Comparison of ENCODE assay signal across 20 cellular contexts in the genomic region with DNA sequence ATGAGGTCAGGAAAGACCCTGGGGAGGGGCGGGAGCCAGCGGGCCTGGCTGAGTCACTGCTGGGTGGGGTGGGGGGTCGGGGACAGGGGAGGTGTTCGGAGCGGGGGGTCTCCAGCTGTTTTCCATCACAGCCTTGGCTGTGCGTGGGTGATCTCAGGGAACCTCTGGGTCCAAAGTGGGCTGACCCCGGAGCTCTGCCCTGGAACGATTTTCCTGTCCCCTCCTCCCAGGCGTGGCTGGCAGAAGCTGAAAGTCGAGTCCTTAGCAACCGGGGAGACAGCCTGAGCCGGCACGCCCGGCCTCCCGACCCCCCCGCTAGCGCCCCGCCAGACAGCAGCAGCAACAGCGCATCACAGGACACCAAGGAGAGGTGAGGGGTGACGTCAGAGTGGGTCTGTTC. TPM values are rescaled to one million over a fixed set of nuclear protein-coding genes. Genes with fewer than 3 reads are reported as not detected.
DNase-seq lines count a peak whose midpoint lies in the region; ATAC-seq, FAIRE-seq and TF ChIP-seq lines count a peak whose summit lies in the region.
"Had no signal": no experiment of that assay in that cellular context is flagged by ENCODE, and none has a peak within 500 bp of the region (broad histone marks: within the 10 kb centered on the region; RNA-seq: fewer than 3 reads in every experiment).

No MANE protein-coding gene starts in this region.

- no peak overlapping the region for H3K4me3 Mint-ChIP-seq in Caco-2 (ENCODE audit: unreplicated experiment)
- H3K4me3 Mint-ChIP-seq: activated CD8-positive, alpha-beta T cell treated with anti-CD3 and anti-CD28 coated beads, Interleukin-2, amount 10 ng/mL, durations not matched to agents 7 days and 5 days; effector memory CD8-positive, alpha-beta T cell had no signal

- no peak for TF ChIP-seq CTCF in Caco-2 (IDR thresholded peaks at IDR 0.05; ENCODE audit: insufficient read depth in 1 of 2, low read depth in 1 of 2, low read length in 1 of 2, severe bottlenecking in 1 of 2, unreplicated experiment in 1 of 2)
- TF ChIP-seq CTCF in H1 (IDR thresholded peaks at IDR 0.05; ENCODE audit: control extremely low read depth in 1 of 3, insufficient read depth in 1 of 3, low read depth in 1 of 3, low read length in 3 of 3), result no peak
- no peak for TF ChIP-seq CTCF in sigmoid colon (IDR thresholded peaks at IDR 0.05)

- FAIRE-seq in H1 (lab: Jason Lieb, UNC), result no peak
- FAIRE-seq: urothelium cell line had no signal

- H3K27ac ChIP-seq in H1 (ENCODE audit: low read depth, low read length) (no peak overlapping the region), sigmoid colon (peak overlapping the region in 3 of 4 donors; percentile 37 to 53 (median 49))
- H3K27ac ChIP-seq: brain microvascular endothelial cell, lower lobe of right lung had no signal

- no peak overlapping the region for H3K14ac ChIP-seq in H1 (ENCODE audit: insufficient read length)

- H3K27me3 ChIP-seq in Caco-2 (replicated peaks; ENCODE audit: control insufficient read depth, insufficient read depth, low read length), result no peaks in the 10 kb centered on the region
- H3K27me3 ChIP-seq in H1 (replicated peaks in 1 of 4; ENCODE audit: control insufficient read depth in 3 of 4, extremely low read depth in 1 of 4, insufficient read depth in 3 of 4, low read length in 3 of 4), result no peaks in the 10 kb centered on the region
- no peaks in the 10 kb centered on the region for H3K27me3 ChIP-seq in sigmoid colon
- H3K27me3 ChIP-seq: BE2C, brain microvascular endothelial cell had no signal

- no peak overlapping the region for H2BK15ac ChIP-seq in H1 (ENCODE audit: low read length)

- H3K79me1 ChIP-seq in H1 (ENCODE audit: low read depth, low read length), result no peaks in the 10 kb centered on the region

- H2BK20ac ChIP-seq in H1 (ENCODE audit: low read length), result no peak overlapping the region

- no peak overlapping the region for H2BK12ac ChIP-seq in H1 (ENCODE audit: low read depth, low read length)

- H3K18ac ChIP-seq in H1 (ENCODE audit: extremely low read depth, low read length), result no peak overlapping the region

- H3K9me3 ChIP-seq in Caco-2 (no peaks in the 10 kb centered on the region), H1 (ENCODE audit: insufficient read depth in 2 of 2, low read depth in 1 of 2, low read length in 1 of 2) (no peaks in the 10 kb centered on the region), sigmoid colon (no peaks in the 10 kb centered on the region)
- H3K9me3 ChIP-seq: BE2C, lower lobe of right lung had no signal

- peaks cover 6% of the 10 kb centered on the region for H3K4me1 Mint-ChIP-seq in Caco-2 (ENCODE audit: low read depth, unreplicated experiment)

- no peaks in the 10 kb centered on the region for H3K9me3 Mint-ChIP-seq in Caco-2 (ENCODE audit: unreplicated experiment)
- H3K9me3 Mint-ChIP-seq: effector memory CD8-positive, alpha-beta T cell had no signal

- no peak overlapping the region for H4K91ac ChIP-seq in H1 (replicated peaks; ENCODE audit: insufficient read length, low read length)

- POLR2A ChIA-PET in Caco-2 (lab: Charles Lee) (interaction anchor here (0.9 kb wide), 1 partner anchor 274 kb away, joined by 3 read pairs; no protein-coding TSS in a partner anchor), H1 (lab: Charles Lee; ENCODE audit: partially characterized antibody) (interaction anchor here (0.6 to 8.0 kb wide), 4 partner anchors 10 to 227 kb away, joined by 3 to 110 read pairs (median 4); partner anchors contain the start of genes GPR108 and TRIP10)

- H3K23ac ChIP-seq in H1 (ENCODE audit: insufficient read length), result no peak overlapping the region

- H2BK120ac ChIP-seq in H1 (replicated peaks; ENCODE audit: low read depth, low read length), result no peak overlapping the region

- no peak overlapping the region for H2AK5ac ChIP-seq in H1 (ENCODE audit: low read depth, low read length)

- CTCF ChIA-PET in Caco-2 (lab: Charles Lee), result interaction anchor here (0.6 kb wide), 1 partner anchor 273 kb away, joined by 5 read pairs; no protein-coding TSS in a partner anchor
- CTCF ChIA-PET in H1 (lab: Charles Lee; ENCODE audit: partially characterized antibody), result interaction anchor here (0.6 kb wide), 1 partner anchor 15 kb away, joined by 3 read pairs; no protein-coding TSS in a partner anchor

- H4K5ac ChIP-seq in H1 (ENCODE audit: insufficient read length, low read depth, low read length), result no peak overlapping the region

- H3K4me2 ChIP-seq in H1 (ENCODE audit: insufficient read depth in 1 of 2, low read depth in 2 of 2, low read length in 2 of 2), result no peak overlapping the region

- no peak overlapping the region for H3K4me3 ChIP-seq in Caco-2 (ENCODE audit: low read depth, low read length)
- no peak overlapping the region for H3K4me3 ChIP-seq in H1 (ENCODE audit: extremely low read depth in 1 of 4, insufficient read depth in 2 of 4, low read depth in 3 of 4, low read length in 4 of 4)
- no peak overlapping the region for H3K4me3 ChIP-seq in sigmoid colon
- H3K4me3 ChIP-seq: lower lobe of right lung had no signal

- 96% methylated on average over 11 of the region's 20 CpGs; no CpG with 5 or more reads in 1 of the 2 experiments for WGBS in H1 (ENCODE audit: extremely low coverage in 1 of 2, insufficient coverage in 1 of 2, insufficient read length in 1 of 2, insufficient replicate concordance in 2 of 2, low coverage in 1 of 2, low lambda C conversion rate in 2 of 2, missing lambda C conversion rate in 1 of 2), 2 experiments
- 56 to 73% methylated on average over 20 of the region's 20 CpGs for WGBS in sigmoid colon, 2 donors

- intact Hi-C loops in Caco-2 (cut with micrococcal nuclease; ENCODE audit: unreplicated experiment), result no loop called here
- intact Hi-C loops in left cardiac atrium (cut with DNase I), result no loop called here
- intact Hi-C loops in sigmoid colon (cut with DNase I), result loop anchor here (5.0 kb wide), 1 partner anchor 112 kb away; no protein-coding TSS in a partner anchor

- no peak overlapping the region for H3K56ac ChIP-seq in H1 (replicated peaks; ENCODE audit: insufficient read length, low read depth, low read length)

- H3K79me2 ChIP-seq in H1 (ENCODE audit: control insufficient read depth in 1 of 2, insufficient read depth in 2 of 2, low read length in 2 of 2), result no peaks in the 10 kb centered on the region

- TF ChIP-seq EP300 in H1 (IDR thresholded peaks at IDR 0.05; ENCODE audit: borderline replicate concordance in 1 of 2, low read depth in 2 of 2, low read length in 2 of 2), result no peak
- TF ChIP-seq EP300 in sigmoid colon (IDR thresholded peaks at IDR 0.05), result no peak

- H3K27ac Mint-ChIP-seq in Caco-2 (ENCODE audit: unreplicated experiment), result peak overlapping the region; percentile 59
- H3K27ac Mint-ChIP-seq: activated CD8-positive, alpha-beta T cell treated with anti-CD3 and anti-CD28 coated beads, Interleukin-2, amount 10 ng/mL, durations not matched to agents 7 days and 5 days; effector memory CD8-positive, alpha-beta T cell had no signal

- ATAC-seq in left cardiac atrium (peak; percentile 4 to 13), HG02623 (IDR thresholded peaks at IDR 0.05; ENCODE audit: unreplicated experiment) (no peak)
- ATAC-seq: activated CD8-positive, alpha-beta T cell treated with anti-CD3 and anti-CD28 coated beads, Interleukin-2, amount 10 ng/mL, durations not matched to agents 7 days and 5 days; effector memory CD8-positive, alpha-beta T cell; lower lobe of right lung had no signal

- TF ChIP-seq RAD21 in H1 (IDR thresholded peaks at IDR 0.05 in 1 of 2, conservative IDR thresholded peaks at IDR 0.05 in 1 of 2; ENCODE audit: low read depth in 2 of 2, low read length in 2 of 2), result no peak

- H3K4ac ChIP-seq in H1 (replicated peaks; ENCODE audit: insufficient read length, low read depth, low read length), result no peak overlapping the region

- H3K36me3 ChIP-seq in Caco-2 (ENCODE audit: control insufficient read depth, insufficient read depth, low read length) (no peaks in the 10 kb centered on the region; the same call in 1 of the 2 replicates), H1 (ENCODE audit: control insufficient read depth in 2 of 4, insufficient read depth in 4 of 4, low read length in 3 of 4) (peaks cover 25 to 68% (median 46%) of the 10 kb centered on the region in 4 experiments), sigmoid colon (peaks cover 22 to 73% (median 60%) of the 10 kb centered on the region in 4 donors)
- H3K36me3 ChIP-seq: BE2C had no signal

- no TSS peak for BruUV-seq in Caco-2 (replicated peaks; lab: Mats Ljungman, UMichigan)

- TF ChIP-seq POLR2A in H1 (IDR thresholded peaks at IDR 0.05; ENCODE audit: control extremely low read depth in 1 of 2, low read depth in 2 of 2, low read length in 2 of 2), result no peak
- no peak for TF ChIP-seq POLR2A in sigmoid colon (IDR thresholded peaks at IDR 0.05)

- no peak overlapping the region for H3K9ac ChIP-seq in H1 (replicated peaks in 1 of 4; ENCODE audit: extremely low read depth in 1 of 4, low read depth in 3 of 4, low read length in 3 of 4)

- H3K36me3 Mint-ChIP-seq in Caco-2 (ENCODE audit: insufficient read depth, unreplicated experiment), result peaks cover 91% of the 10 kb centered on the region

- H3K23me2 ChIP-seq in H1 (ENCODE audit: low read depth, low read length), result peaks cover 2% of the 10 kb centered on the region; the same call in 1 of the 2 replicates

- H3K4me1 ChIP-seq in Caco-2, result peaks cover 21% of the 10 kb centered on the region; the same call in 1 of the 2 replicates
- peaks cover 0 to 7% (median 5%) of the 10 kb centered on the region in 4 experiments; a peak in 6 of 7 replicates for H3K4me1 ChIP-seq in H1 (replicated peaks in 1 of 4; ENCODE audit: control insufficient read depth in 3 of 4, insufficient read depth in 4 of 4, low read length in 3 of 4)
- H3K4me1 ChIP-seq in sigmoid colon, result peaks cover 0 to 23% (median 21%) of the 10 kb centered on the region in 4 donors

- H2AFZ ChIP-seq in H1 (ENCODE audit: low read length), result no peak overlapping the region

- no peak for DNase-seq in Caco-2
- no peak for DNase-seq in H1 (ENCODE audit: low read depth in 1 of 2, low spot score in 2 of 2)
- DNase-seq in left cardiac atrium, result peak; percentile 72
- peak; percentile 86 for DNase-seq in sigmoid colon
- no peak for DNase-seq in C1 segment of cervical spinal cord (lab: John Stamatoyannopoulos, UW)
- no peak for DNase-seq in NCI-H2171 (lab: John Stamatoyannopoulos, UW)
- DNase-seq in nucleus accumbens (lab: John Stamatoyannopoulos, UW), result no peak
- DNase-seq: activated CD4-positive, CD25-positive, alpha-beta regulatory T cell treated with anti-CD3 and anti-CD28 coated beads, Interleukin-2, amount 50 U/mL, for 72 hours; activated CD8-positive, alpha-beta T cell treated with anti-CD3 and anti-CD28 coated beads, Interleukin-2, amount 10 ng/mL, durations not matched to agents 7 days and 5 days; BE2C; brain microvascular endothelial cell; effector memory CD8-positive, alpha-beta T cell; HCEC 1CT; KG1; lower lobe of right lung; NCI-H146; NCI-H748 treated with DMSO at 0.1 percent for 48 hours; stimulated activated CD4-positive, alpha-beta T cell treated with anti-CD3 and anti-CD28 coated beads, Interleukin-4, amount 100 ng/mL, for 4 hours had no signal

- H4K8ac ChIP-seq in H1 (ENCODE audit: extremely low read depth, insufficient read depth, low read length), result peak overlapping the region; percentile 17; the same call in 1 of the 2 replicates

- no peaks in the 10 kb centered on the region for H3K27me3 Mint-ChIP-seq in Caco-2 (ENCODE audit: insufficient read depth, unreplicated experiment)
- H3K27me3 Mint-ChIP-seq: effector memory CD8-positive, alpha-beta T cell had no signal

- H4K20me1 ChIP-seq in H1 (replicated peaks in 1 of 2; ENCODE audit: control insufficient read depth in 1 of 2, insufficient read depth in 2 of 2, low read length in 2 of 2), result peaks cover 0 to 3% of the 10 kb centered on the region in 2 experiments

- H2BK5ac ChIP-seq in H1 (ENCODE audit: low read depth, low read length), result no peak overlapping the region

RNA-seq across cellular contexts. Expression of gene TRIP10, which starts 10.6 kb away (rescaled TPM):
- total RNA-seq in Caco-2 (2022), result 106 and 107 TPM in 2 replicates
- 69.3 and 69.5 TPM in 2 replicates for total RNA-seq in H1 (2021; fragmentation: NEBNext Ultra II Directional; extraction: Animal tissue kit (Norgen Biotek cat#: 25700))
- polyA plus RNA-seq in H1 (2011; rRNA removed), result 27.8 and 38.0 TPM in 2 replicates
- 46.0 TPM for polyA plus RNA-seq in H1 (2011; cell fraction: cytosol; rRNA removed)
- polyA plus RNA-seq in H1 (2011; cell fraction: nucleus; rRNA removed), result 69.9 TPM
- polyA plus RNA-seq in H1 (2012, experiment 1 of 2), result 66.1 to 83.1 TPM (median 77.4 TPM) in 4 replicates
- 58.7 TPM for polyA plus RNA-seq in H1 (2012, experiment 2 of 2)
- 63.3 TPM for polyA plus RNA-seq in H1 (2013, experiment 1 of 2)
- 64.1 TPM for polyA plus RNA-seq in H1 (2013, experiment 2 of 2)
- polyA minus RNA-seq in H1 (2011; rRNA and poly(A)+ RNA removed), result 23.1 and 26.9 TPM in 2 replicates
- polyA minus RNA-seq in H1 (2011; cell fraction: cytosol; rRNA and poly(A)+ RNA removed), result 28.1 TPM
- 24.9 TPM for polyA minus RNA-seq in H1 (2011; cell fraction: nucleus; rRNA and poly(A)+ RNA removed)
- total RNA-seq in left cardiac atrium, result 10 to 100 TPM; 67.5 to 74.0 TPM
- 100 to 1,000 TPM in 1 of 4 donors, 10 to 100 TPM in 3; 73.1 to 117 (median 90.1) TPM for total RNA-seq in sigmoid colon
- polyA plus RNA-seq in sigmoid colon, result 10 to 100 TPM; 49.5 to 76.7 (median 70.3) TPM

RNA-seq across cellular contexts. Expression of gene GPR108, which starts 12.7 kb away (rescaled TPM):
- total RNA-seq in Caco-2 (2022), result 48.9 and 53.6 TPM in 2 replicates
- 34.9 and 35.3 TPM in 2 replicates for total RNA-seq in H1 (2021; fragmentation: NEBNext Ultra II Directional; extraction: Animal tissue kit (Norgen Biotek cat#: 25700))
- polyA plus RNA-seq in H1 (2011; rRNA removed), result 46.0 and 63.9 TPM in 2 replicates
- polyA plus RNA-seq in H1 (2011; cell fraction: cytosol; rRNA removed), result 52.1 TPM
- 160 TPM for polyA plus RNA-seq in H1 (2011; cell fraction: nucleus; rRNA removed)
- polyA plus RNA-seq in H1 (2012, experiment 1 of 2), result 35.3 to 46.7 TPM (median 38.7 TPM) in 4 replicates
- 36.3 TPM for polyA plus RNA-seq in H1 (2012, experiment 2 of 2)
- 47.8 TPM for polyA plus RNA-seq in H1 (2013, experiment 1 of 2)
- 49.9 TPM for polyA plus RNA-seq in H1 (2013, experiment 2 of 2)
- polyA minus RNA-seq in H1 (2011; rRNA and poly(A)+ RNA removed), result 30.4 and 47.5 TPM in 2 replicates
- 15.0 TPM for polyA minus RNA-seq in H1 (2011; cell fraction: cytosol; rRNA and poly(A)+ RNA removed)
- 23.3 TPM for polyA minus RNA-seq in H1 (2011; cell fraction: nucleus; rRNA and poly(A)+ RNA removed)
- 10 to 100 TPM; 25.7 to 35.4 TPM for total RNA-seq in left cardiac atrium
- total RNA-seq in sigmoid colon, result 10 to 100 TPM; 44.5 to 67.3 (median 58.8) TPM
- 10 to 100 TPM; 39.0 to 91.1 (median 53.4) TPM for polyA plus RNA-seq in sigmoid colon

RNA-seq across cellular contexts. Expression of gene SH2D3A, which starts 17.2 kb away (rescaled TPM):
- 20.5 and 24.5 TPM in 2 replicates for total RNA-seq in Caco-2 (2022)
- 20.0 and 22.1 TPM in 2 replicates for total RNA-seq in H1 (2021; fragmentation: NEBNext Ultra II Directional; extraction: Animal tissue kit (Norgen Biotek cat#: 25700))
- 14.5 and 22.8 TPM in 2 replicates for polyA plus RNA-seq in H1 (2011; rRNA removed)
- polyA plus RNA-seq in H1 (2011; cell fraction: cytosol; rRNA removed), result 18.8 TPM
- polyA plus RNA-seq in H1 (2011; cell fraction: nucleus; rRNA removed), result 34.1 TPM
- 12.6 to 18.8 TPM (median 17.6 TPM) in 4 replicates for polyA plus RNA-seq in H1 (2012, experiment 1 of 2)
- polyA plus RNA-seq in H1 (2012, experiment 2 of 2), result 15.0 TPM
- 32.0 TPM for polyA plus RNA-seq in H1 (2013, experiment 1 of 2)
- polyA plus RNA-seq in H1 (2013, experiment 2 of 2), result 29.0 TPM
- polyA minus RNA-seq in H1 (2011; rRNA and poly(A)+ RNA removed), result 6.1 and 7.2 TPM in 2 replicates
- 9.0 TPM for polyA minus RNA-seq in H1 (2011; cell fraction: cytosol; rRNA and poly(A)+ RNA removed)
- polyA minus RNA-seq in H1 (2011; cell fraction: nucleus; rRNA and poly(A)+ RNA removed), result 11.2 TPM
- total RNA-seq in left cardiac atrium, result under 1 TPM; 0.47 to 0.65 TPM
- under 1 TPM in 1 of 4 donors, not detected in 3; 0.66 TPM for total RNA-seq in sigmoid colon
- polyA plus RNA-seq in sigmoid colon, result 10 to 100 TPM; 23.8 to 42.7 (median 30.0) TPM

RNA-seq across cellular contexts. Expression of gene VAV1, which starts 22.4 kb away (rescaled TPM):
- total RNA-seq in Caco-2 (2022), result not detected in 2 replicates
- total RNA-seq in H1 (2021; fragmentation: NEBNext Ultra II Directional; extraction: Animal tissue kit (Norgen Biotek cat#: 25700)), result 0.21 and 0.22 TPM in 2 replicates
- polyA plus RNA-seq in H1 (2011; rRNA removed), result 0.21 and 0.46 TPM in 2 replicates
- 0.31 TPM for polyA plus RNA-seq in H1 (2011; cell fraction: cytosol; rRNA removed)
- polyA plus RNA-seq in H1 (2011; cell fraction: nucleus; rRNA removed), result 0.61 TPM
- 0.56 to 0.67 TPM (median 0.58 TPM) in 3 of 4 replicates, not detected in the other for polyA plus RNA-seq in H1 (2012, experiment 1 of 2)
- 0.18 TPM for polyA plus RNA-seq in H1 (2012, experiment 2 of 2)
- 3.1 TPM for polyA plus RNA-seq in H1 (2013, experiment 1 of 2)
- 2.7 TPM for polyA plus RNA-seq in H1 (2013, experiment 2 of 2)
- polyA minus RNA-seq in H1 (2011; rRNA and poly(A)+ RNA removed), result 0.47 and 1.2 TPM in 2 replicates
- 1.6 TPM for polyA minus RNA-seq in H1 (2011; cell fraction: cytosol; rRNA and poly(A)+ RNA removed)
- not detected for polyA minus RNA-seq in H1 (2011; cell fraction: nucleus; rRNA and poly(A)+ RNA removed)
- total RNA-seq in left cardiac atrium, result 1 to 10 TPM; 3.9 to 7.4 TPM
- 1 to 10 TPM; 3.0 to 4.6 (median 4.3) TPM for total RNA-seq in sigmoid colon
- polyA plus RNA-seq in sigmoid colon, result 10 to 100 TPM in 1 of 3 donors, 1 to 10 TPM in 2; 2.4 to 18.9 (median 3.7) TPM

RNA-seq across cellular contexts. Expression of gene C3, which starts 29.6 kb away (rescaled TPM):
- total RNA-seq in Caco-2 (2022), result 19.3 and 21.7 TPM in 2 replicates
- total RNA-seq in H1 (2021; fragmentation: NEBNext Ultra II Directional; extraction: Animal tissue kit (Norgen Biotek cat#: 25700)), result 4.2 and 6.4 TPM in 2 replicates
- 12.8 and 16.6 TPM in 2 replicates for polyA plus RNA-seq in H1 (2011; rRNA removed)
- 16.0 TPM for polyA plus RNA-seq in H1 (2011; cell fraction: cytosol; rRNA removed)
- polyA plus RNA-seq in H1 (2011; cell fraction: nucleus; rRNA removed), result 34.2 TPM
- polyA plus RNA-seq in H1 (2012, experiment 1 of 2), result 11.3 to 16.8 TPM (median 13.0 TPM) in 4 replicates
- polyA plus RNA-seq in H1 (2012, experiment 2 of 2), result 13.6 TPM
- polyA plus RNA-seq in H1 (2013, experiment 1 of 2), result 22.5 TPM
- 24.4 TPM for polyA plus RNA-seq in H1 (2013, experiment 2 of 2)
- polyA minus RNA-seq in H1 (2011; rRNA and poly(A)+ RNA removed), result 16.2 and 28.8 TPM in 2 replicates
- polyA minus RNA-seq in H1 (2011; cell fraction: cytosol; rRNA and poly(A)+ RNA removed), result 31.9 TPM
- polyA minus RNA-seq in H1 (2011; cell fraction: nucleus; rRNA and poly(A)+ RNA removed), result 33.2 TPM
- 1,000 to 10,000 TPM in 1 of 2 donors, 100 to 1,000 TPM in 1; 373 to 1,073 TPM for total RNA-seq in left cardiac atrium
- total RNA-seq in sigmoid colon, result 1,000 to 10,000 TPM in 1 of 4 donors, 100 to 1,000 TPM in 3; 317 to 1,284 (median 452) TPM
- polyA plus RNA-seq in sigmoid colon, result 100 to 1,000 TPM in 1 of 3 donors, 10 to 100 TPM in 1, 1 to 10 TPM in 1; 9.0 to 313 (median 66.7) TPM

Comparison
In these comparisons a context has a peak if more than half of its experiments do, and no peak if none do; other contexts are left out.
1. DNase-seq: peak in left cardiac atrium (single experiment) and sigmoid colon (single experiment); none in Caco-2 (0 of 2), H1 (0 of 2), C1 segment of cervical spinal cord (0 of 14), NCI-H2171 (single experiment) and nucleus accumbens (0 of 56).
2. RNA of gene SH2D3A, which starts 17.2 kb away (total RNA-seq): 20.0 to 22.1 TPM in H1 and 20.5 to 24.5 TPM in Caco-2; 0.47 to 0.65 TPM in left cardiac atrium and 0.66 TPM in sigmoid colon; every median in the first group is over 10 times any median in the second.